Comparison of ENCODE assay signal across 26 cellular contexts in genomic region chrX:68409154-68409553, GRCh38. TPM values are rescaled to one million over a fixed set of nuclear protein-coding genes. Genes with fewer than 3 reads are reported as not detected.
A peak's percentile ranks its signal among the peaks of the same experiment; 100 is the strongest.
DNase-seq lines count a peak whose midpoint lies in the region; ATAC-seq and TF ChIP-seq lines count a peak whose summit lies in the region.
"Had no signal": no experiment of that assay in that cellular context is flagged by ENCODE, and none has a peak within 500 bp of the region (broad histone marks: within the 10 kb centered on the region; RNA-seq: fewer than 3 reads in every experiment).

No MANE protein-coding gene starts in this region.

- intact Hi-C loops in Right ventricle myocardium inferior (cut with DNase I) = no loop called here
- intact Hi-C loops in cardiac septum (cut with DNase I) = no loop called here
- intact Hi-C loops in left ventricle myocardium inferior (cut with micrococcal nuclease) = no loop called here
- intact Hi-C loops in sciatic nerve (cut with DNase I) = no loop called here
- intact Hi-C loops in adrenal gland (cut with DNase I) = no loop called here
- intact Hi-C loops in sigmoid colon (cut with DNase I) = no loop called here

- H3K36me3 ChIP-seq in left ventricle myocardium inferior (no peaks in the 10 kb centered on the region), adrenal gland (replicated peaks in 1 of 2) (no peaks in the 10 kb centered on the region), sigmoid colon (no peaks in the 10 kb centered on the region)

- H3K4me1 ChIP-seq in left ventricle myocardium inferior (peaks cover 22% of the 10 kb centered on the region), adrenal gland (replicated peaks in 1 of 2) (no peaks in the 10 kb centered on the region), sigmoid colon (peaks cover 0 to 14% (median 5%) of the 10 kb centered on the region in 4 donors)

- TF ChIP-seq EP300 in sigmoid colon (IDR thresholded peaks at IDR 0.05) = no peak

- H3K27me3 ChIP-seq in left ventricle myocardium inferior (ENCODE audit: low read depth) (no peaks in the 10 kb centered on the region), adrenal gland (no peaks in the 10 kb centered on the region), sigmoid colon (no peaks in the 10 kb centered on the region)

- in situ Hi-C loops in SK-MEL-5 (cut with HindIII; ENCODE audit: low pct_unique_long_range_greater_than_20kb, low sequenced_read_pairs) = no loop called here

- TF ChIP-seq CTCF in left ventricle myocardium inferior (IDR thresholded peaks at IDR 0.05; ENCODE audit: borderline replicate concordance) = no peak
- no peak for TF ChIP-seq CTCF in adrenal gland (IDR thresholded peaks at IDR 0.05)
- no peak for TF ChIP-seq CTCF in sigmoid colon (IDR thresholded peaks at IDR 0.05)

- DNase-seq in Right ventricle myocardium inferior (ENCODE audit: missing footprints) (no peak), cardiac septum (ENCODE audit: low spot score) (no peak), SK-MEL-5 (ENCODE audit: low read depth, low spot score) (peak; percentile 3), left ventricle myocardium inferior (no peak), sciatic nerve (ENCODE audit: low spot score) (no peak), adrenal gland (no peak), SK-N-DZ (ENCODE audit: low spot score) (no peak), sigmoid colon (no peak)
- DNase-seq: 8988T; CD8-positive, alpha-beta memory T cell; DMS79 treated with DMSO at 0.1 percent for 48 hours; KBM-7; MM.1S; NCI-H1092; NCI-H1436; NCI-H2029; NCI-H2227 treated with DMSO at 0.1 percent for 48 hours; NCI-H510A treated with DMSO at 0.1 percent for 48 hours; NCI-H748 treated with DMSO at 0.1 percent for 48 hours; SHP77; SK-N-SH had no signal

- peak; percentile 91 for ATAC-seq in Right ventricle myocardium inferior
- ATAC-seq in sciatic nerve = peak; percentile 78
- ATAC-seq: GM12878, GM23338, HCT116 had no signal

- no peak for TF ChIP-seq POLR2A in adrenal gland (IDR thresholded peaks at IDR 0.05)
- no peak for TF ChIP-seq POLR2A in sigmoid colon (IDR thresholded peaks at IDR 0.05)

- 73 to 100% (median 87%) methylated on average over 1 of the region's 1 CpG for WGBS in adrenal gland, 4 donors
- 88 to 100% methylated on average over 1 of the region's 1 CpG for WGBS in sigmoid colon, 2 donors

- H3K4me3 ChIP-seq in left ventricle myocardium inferior (no peak overlapping the region), adrenal gland (no peak overlapping the region), sigmoid colon (no peak overlapping the region)
- H3K4me3 ChIP-seq: GM12878, GM23338 had no signal

- peak overlapping the region; percentile 72 for H3K27ac ChIP-seq in left ventricle myocardium inferior (replicated peaks)
- no peak overlapping the region for H3K27ac ChIP-seq in adrenal gland
- H3K27ac ChIP-seq in sigmoid colon = no peak overlapping the region
- H3K27ac ChIP-seq: C4-2B had no signal

- H3K9me3 ChIP-seq in left ventricle myocardium inferior (replicated peaks) (no peaks in the 10 kb centered on the region), adrenal gland (replicated peaks in 1 of 3) (no peaks in the 10 kb centered on the region), sigmoid colon (no peaks in the 10 kb centered on the region)
- H3K9me3 ChIP-seq: SK-N-SH had no signal

RNA-seq across cellular contexts. Expression of gene OPHN1, which starts 24.1 kb away (rescaled TPM):
- total RNA-seq in Right ventricle myocardium inferior (8.0 TPM), cardiac septum (4.7 TPM), left ventricle myocardium inferior (5.0 TPM), sciatic nerve (19.6 TPM), adrenal gland (1 to 10 TPM; 4.9 to 9.1 (median 6.1) TPM), sigmoid colon (10 to 100 TPM in 2 of 4 donors, 1 to 10 TPM in 2; 6.9 to 19.4 (median 9.5) TPM)
- total RNA-seq in SK-MEL-5 (2014; rRNA removed; shearing (Covaris generic)) = 70.2 and 72.0 TPM in 2 replicates
- 54.9 and 64.2 TPM in 2 replicates for polyA plus RNA-seq in SK-MEL-5 (2015; cell fraction: cytosol; rRNA removed)
- polyA plus RNA-seq in SK-MEL-5 (2015; cell fraction: nucleus; rRNA removed) = 153 and 164 TPM in 2 replicates
- polyA plus RNA-seq in adrenal gland (1 to 10 TPM; 1.2 to 3.0 (median 1.4) TPM), sigmoid colon (1 to 10 TPM in 2 of 3 donors, under 1 TPM in 1; 0.92 to 3.6 (median 1.8) TPM)
- polyA plus RNA-seq in SK-N-DZ (2014; cell fraction: cytosol; rRNA removed) = 0.77 and 0.81 TPM in 2 replicates
- polyA plus RNA-seq in SK-N-DZ (2014; cell fraction: nucleus; rRNA removed) = 0.91 and 1.1 TPM in 2 replicates
- total RNA-seq: OCI-LY7 had no signal
- polyA plus RNA-seq: CD8-positive, alpha-beta memory T cell had no signal
